Comparison of ENCODE assay signal across 11 cellular contexts in genomic region chr17:38510424-38511125, GRCh38.
DNase-seq lines count a peak whose midpoint lies in the region; ATAC-seq and TF ChIP-seq lines count a peak whose summit lies in the region.
"Had no signal": no experiment of that assay in that cellular context is flagged by ENCODE, and none has a peak within 500 bp of the region (broad histone marks: within the 10 kb centered on the region; RNA-seq: fewer than 3 reads in every experiment).

No MANE protein-coding gene starts in this region.

- H3K36me3 ChIP-seq in stomach = peaks cover 4 to 23% (median 19%) of the 10 kb centered on the region in 4 donors

- CTCF ChIA-PET in activated CD4-positive, alpha-beta memory T cell treated with anti-CD3 and anti-CD28 coated beads for 36 hours (lab: Charles Lee) = interaction anchor here (0.6 to 2.2 kb wide), 5 partner anchors 27 to 157 kb away, joined by 3 to 13 read pairs (median 10); no protein-coding TSS in a partner anchor
- CTCF ChIA-PET in activated CD4-positive, alpha-beta memory T cell treated with anti-CD3 and anti-CD28 coated beads, Interleukin-2, amount 10 ng/mL, durations not matched to agents 7 days and 5 days (lab: Charles Lee) = interaction anchor here (1.0 kb wide), 1 partner anchor 10 kb away, joined by 3 read pairs; no protein-coding TSS in a partner anchor

- peaks cover 0 to 34% (median 16%) of the 10 kb centered on the region in 3 donors for H3K27me3 ChIP-seq in stomach

- H3K27ac Mint-ChIP-seq in activated CD4-positive, alpha-beta memory T cell treated with anti-CD3 and anti-CD28 coated beads for 36 hours = no peak overlapping the region
- no peak overlapping the region for H3K27ac Mint-ChIP-seq in activated CD4-positive, alpha-beta memory T cell treated with anti-CD3 and anti-CD28 coated beads, Interleukin-2, amount 10 ng/mL, durations not matched to agents 7 days and 5 days
- H3K27ac Mint-ChIP-seq in activated naive CD8-positive, alpha-beta T cell treated with anti-CD3 and anti-CD28 coated beads, Interleukin-2, amount 10 ng/mL, durations not matched to agents 7 days and 5 days = no peak overlapping the region
- no peak overlapping the region for H3K27ac Mint-ChIP-seq in immature natural killer cell
- H3K27ac Mint-ChIP-seq: T-helper 1 cell treated with Interleukin-12 subunit alpha and Interleukin-12 subunit beta and Interleukin-4 antibody, amounts not matched to agents 30 μg/mL and 1 μg/mL, for 36 hours had no signal

- H3K36me3 Mint-ChIP-seq in activated CD4-positive, alpha-beta memory T cell treated with anti-CD3 and anti-CD28 coated beads for 36 hours = no peaks in the 10 kb centered on the region
- H3K36me3 Mint-ChIP-seq in activated CD4-positive, alpha-beta memory T cell treated with anti-CD3 and anti-CD28 coated beads, Interleukin-2, amount 10 ng/mL, durations not matched to agents 7 days and 5 days (ENCODE audit: low read depth) = no peaks in the 10 kb centered on the region
- no peaks in the 10 kb centered on the region for H3K36me3 Mint-ChIP-seq in activated naive CD8-positive, alpha-beta T cell treated with anti-CD3 and anti-CD28 coated beads, Interleukin-2, amount 10 ng/mL, durations not matched to agents 7 days and 5 days
- peaks cover 0 to 4% (median 0%) of the 10 kb centered on the region in 3 donors for H3K36me3 Mint-ChIP-seq in immature natural killer cell

- H3K4me3 Mint-ChIP-seq in activated CD4-positive, alpha-beta memory T cell treated with anti-CD3 and anti-CD28 coated beads for 36 hours = no peak overlapping the region
- no peak overlapping the region for H3K4me3 Mint-ChIP-seq in activated CD4-positive, alpha-beta memory T cell treated with anti-CD3 and anti-CD28 coated beads, Interleukin-2, amount 10 ng/mL, durations not matched to agents 7 days and 5 days
- H3K4me3 Mint-ChIP-seq in activated naive CD8-positive, alpha-beta T cell treated with anti-CD3 and anti-CD28 coated beads, Interleukin-2, amount 10 ng/mL, durations not matched to agents 7 days and 5 days = no peak overlapping the region
- peak overlapping the region in 4 of 5 donors; percentile 44 to 64 (median 54) for H3K4me3 Mint-ChIP-seq in immature natural killer cell

- H3K4me1 ChIP-seq in stomach = peaks cover 12 to 27% (median 19%) of the 10 kb centered on the region in 4 donors

- ATAC-seq in activated naive CD8-positive, alpha-beta T cell treated with anti-CD3 and anti-CD28 coated beads, Interleukin-2, amount 10 ng/mL, durations not matched to agents 7 days and 5 days (ENCODE audit: low read depth) = peak; percentile 24
- no peak for ATAC-seq in HG03378 (IDR thresholded peaks at IDR 0.05; ENCODE audit: unreplicated experiment)

- no peak for TF ChIP-seq POLR2A in stomach (IDR thresholded peaks at IDR 0.05)

- intact Hi-C loops in activated CD4-positive, alpha-beta memory T cell treated with anti-CD3 and anti-CD28 coated beads for 36 hours (cut with micrococcal nuclease) = no loop called here
- intact Hi-C loops in stomach (cut with DNase I; ENCODE audit: low total_unique reads) = no loop called here

- TF ChIP-seq CTCF in stomach (IDR thresholded peaks at IDR 0.05) = peak in 1 of 7 experiments; percentile 33

- H3K27me3 Mint-ChIP-seq in activated CD4-positive, alpha-beta memory T cell treated with anti-CD3 and anti-CD28 coated beads for 36 hours = peaks cover 39% of the 10 kb centered on the region
- peaks cover 39% of the 10 kb centered on the region for H3K27me3 Mint-ChIP-seq in activated CD4-positive, alpha-beta memory T cell treated with anti-CD3 and anti-CD28 coated beads, Interleukin-2, amount 10 ng/mL, durations not matched to agents 7 days and 5 days
- H3K27me3 Mint-ChIP-seq in activated naive CD8-positive, alpha-beta T cell treated with anti-CD3 and anti-CD28 coated beads, Interleukin-2, amount 10 ng/mL, durations not matched to agents 7 days and 5 days = peaks cover 38% of the 10 kb centered on the region
- H3K27me3 Mint-ChIP-seq in immature natural killer cell (ENCODE audit: low read depth in 3 of 3) = peaks cover 13 to 36% (median 17%) of the 10 kb centered on the region in 3 donors

- peaks cover 9% of the 10 kb centered on the region for H3K4me1 Mint-ChIP-seq in activated CD4-positive, alpha-beta memory T cell treated with anti-CD3 and anti-CD28 coated beads for 36 hours (ENCODE audit: low read depth)
- peaks cover 11% of the 10 kb centered on the region for H3K4me1 Mint-ChIP-seq in activated CD4-positive, alpha-beta memory T cell treated with anti-CD3 and anti-CD28 coated beads, Interleukin-2, amount 10 ng/mL, durations not matched to agents 7 days and 5 days
- H3K4me1 Mint-ChIP-seq in activated naive CD8-positive, alpha-beta T cell treated with anti-CD3 and anti-CD28 coated beads, Interleukin-2, amount 10 ng/mL, durations not matched to agents 7 days and 5 days = peaks cover 8% of the 10 kb centered on the region
- H3K4me1 Mint-ChIP-seq in immature natural killer cell = peaks cover 11 to 12% of the 10 kb centered on the region in 2 donors

- no peaks in the 10 kb centered on the region for H3K9me3 Mint-ChIP-seq in activated CD4-positive, alpha-beta memory T cell treated with anti-CD3 and anti-CD28 coated beads for 36 hours
- no peaks in the 10 kb centered on the region for H3K9me3 Mint-ChIP-seq in activated CD4-positive, alpha-beta memory T cell treated with anti-CD3 and anti-CD28 coated beads, Interleukin-2, amount 10 ng/mL, durations not matched to agents 7 days and 5 days
- H3K9me3 Mint-ChIP-seq in activated naive CD8-positive, alpha-beta T cell treated with anti-CD3 and anti-CD28 coated beads, Interleukin-2, amount 10 ng/mL, durations not matched to agents 7 days and 5 days = no peaks in the 10 kb centered on the region
- no peaks in the 10 kb centered on the region for H3K9me3 Mint-ChIP-seq in immature natural killer cell
- H3K9me3 Mint-ChIP-seq: T-helper 1 cell treated with Interleukin-12 subunit alpha and Interleukin-12 subunit beta and Interleukin-4 antibody, amounts not matched to agents 30 μg/mL and 1 μg/mL, for 36 hours had no signal

- peak; percentile 18 for DNase-seq in activated CD4-positive, alpha-beta memory T cell treated with anti-CD3 and anti-CD28 coated beads for 36 hours
- no peak for DNase-seq in activated CD4-positive, alpha-beta memory T cell treated with anti-CD3 and anti-CD28 coated beads, Interleukin-2, amount 10 ng/mL, durations not matched to agents 7 days and 5 days
- peak; percentile 39 for DNase-seq in activated naive CD8-positive, alpha-beta T cell treated with anti-CD3 and anti-CD28 coated beads, Interleukin-2, amount 10 ng/mL, durations not matched to agents 7 days and 5 days
- no peak for DNase-seq in immature natural killer cell
- DNase-seq in stomach = peak; percentile 38
- DNase-seq in NCI-H446 (lab: John Stamatoyannopoulos, UW) = no peak
- DNase-seq in DMS53 treated with DMSO at 0.1 percent for 48 hours (lab: John Stamatoyannopoulos, UW; ENCODE audit: unreplicated experiment) = no peak
- DNase-seq: cortex of kidney had no signal

- H3K9me3 ChIP-seq in stomach = no peaks in the 10 kb centered on the region
- H3K9me3 ChIP-seq: thoracic aorta had no signal

- peak overlapping the region; percentile 20 to 41 (median 28) for H3K4me3 ChIP-seq in stomach

- H3K27ac ChIP-seq in stomach = no peak overlapping the region
- H3K27ac ChIP-seq: thoracic aorta had no signal

- no peak for TF ChIP-seq EP300 in stomach (IDR thresholded peaks at IDR 0.05)

- 8 to 32% (median 16%) methylated on average over 25 to 85 of the region's 85 CpGs for WGBS in stomach, 5 donors

- POLR2A ChIA-PET in activated CD4-positive, alpha-beta memory T cell treated with anti-CD3 and anti-CD28 coated beads for 36 hours (lab: Charles Lee) = no interaction called here
- POLR2A ChIA-PET in activated CD4-positive, alpha-beta memory T cell treated with anti-CD3 and anti-CD28 coated beads, Interleukin-2, amount 10 ng/mL, durations not matched to agents 7 days and 5 days (lab: Charles Lee) = interaction anchor here (1.3 kb wide), 1 partner anchor 157 kb away, joined by 3 read pairs; no protein-coding TSS in a partner anchor
- POLR2A ChIA-PET in activated naive CD8-positive, alpha-beta T cell treated with anti-CD3 and anti-CD28 coated beads, Interleukin-2, amount 10 ng/mL, durations not matched to agents 7 days and 5 days (lab: Charles Lee) = no interaction called here

Comparison
In these comparisons a context has a peak if more than half of its experiments do, and no peak if none do; other contexts are left out.
1. DNase-seq: peak in activated CD4-positive, alpha-beta memory T cell treated with anti-CD3 and anti-CD28 coated beads for 36 hours (single experiment), activated naive CD8-positive, alpha-beta T cell treated with anti-CD3 and anti-CD28 coated beads, Interleukin-2, amount 10 ng/mL, durations not matched to agents 7 days and 5 days (single experiment) and stomach (single experiment); none in activated CD4-positive, alpha-beta memory T cell treated with anti-CD3 and anti-CD28 coated beads, Interleukin-2, amount 10 ng/mL, durations not matched to agents 7 days and 5 days (single experiment), immature natural killer cell (0 of 3), NCI-H446 (0 of 2) and DMS53 treated with DMSO at 0.1 percent for 48 hours (single experiment).
2. H3K4me3 Mint-ChIP-seq: peak in immature natural killer cell (4 of 5); none in activated CD4-positive, alpha-beta memory T cell treated with anti-CD3 and anti-CD28 coated beads for 36 hours (single experiment), activated CD4-positive, alpha-beta memory T cell treated with anti-CD3 and anti-CD28 coated beads, Interleukin-2, amount 10 ng/mL, durations not matched to agents 7 days and 5 days (single experiment) and activated naive CD8-positive, alpha-beta T cell treated with anti-CD3 and anti-CD28 coated beads, Interleukin-2, amount 10 ng/mL, durations not matched to agents 7 days and 5 days (single experiment).